28 cellular contexts compared by ENCODE assay signal in genomic region chr3:66200786-66201185, GRCh38.
"Had no signal": no experiment of that assay in that cellular context is flagged by ENCODE, and none has a peak within 500 bp of the region (broad histone marks: within the 10 kb centered on the region; RNA-seq: fewer than 3 reads in every experiment).

No MANE protein-coding gene starts in this region.

- H3K4me1 ChIP-seq: left lung, lower lobe of right lung, prostate gland, suprapubic skin, tibial artery, upper lobe of right lung had no signal

- DNase-seq: hypothalamus; immature natural killer cell; kidney; left colon; left lung; lower lobe of right lung; midbrain; naive thymus-derived CD4-positive, alpha-beta T cell; ovary; posterior cingulate gyrus; retina; right cardiac atrium; stimulated activated CD4-positive, alpha-beta T cell treated with anti-CD3 and anti-CD28 coated beads, Interleukin-12 subunit alpha, Interleukin-12 subunit beta, amount 100 ng/mL, for 4 hours; stimulated activated CD4-positive, alpha-beta T cell treated with anti-CD3 and anti-CD28 coated beads, Interleukin-15, amount 100 ng/mL, for 24 hours; stimulated activated CD4-positive, alpha-beta T cell treated with anti-CD3 and anti-CD28 coated beads, Interleukin-2, amount 100 ng/mL, for 24 hours; stimulated activated CD4-positive, alpha-beta T cell treated with anti-CD3 and anti-CD28 coated beads, Interleukin-4, amount 100 ng/mL, for 1 hour; stimulated activated naive B cell treated with anti-CD40 and anti-IgM and Interleukin-4, amounts not matched to agents 10 μg/mL and 1 μg/mL and 100 μg/mL, for 72 hours; stimulated activated naive CD8-positive, alpha-beta T cell treated with anti-CD3 and anti-CD28 coated beads, Interleukin-15, Interleukin-2, amounts not matched to agents 100 U/mL and 50 U/mL, for 24 hours; tibial artery; trophoblast cell; upper lobe of right lung had no signal

- H3K9me3 ChIP-seq: left lung, lower lobe of right lung, mucosa of descending colon, ovary, prostate gland, suprapubic skin, thoracic aorta, tibial artery, upper lobe of right lung had no signal

- H3K4me1 Mint-ChIP-seq: memory B cell; stimulated activated naive B cell treated with anti-CD40 and anti-IgM and Interleukin-4, amounts not matched to agents 10 μg/mL and 1 μg/mL and 100 μg/mL, for 72 hours had no signal

- H3K4me3 ChIP-seq: left lung, lower lobe of right lung, mucosa of descending colon, ovary, prostate gland, skin epidermis, suprapubic skin, thoracic aorta, tibial artery, upper lobe of right lung had no signal

- H3K27ac Mint-ChIP-seq: immature natural killer cell; memory B cell; naive thymus-derived CD4-positive, alpha-beta T cell; natural killer cell treated with Interleukin-12 subunit alpha and Interleukin-12 subunit beta and Interleukin-15 and Interleukin-18, amount 100 ng/mL, for 72 hours; stimulated activated naive B cell treated with anti-CD40 and anti-IgM and Interleukin-4, amounts not matched to agents 10 μg/mL and 1 μg/mL and 100 μg/mL, for 72 hours had no signal

- H3K36me3 ChIP-seq: left lung, lower lobe of right lung, ovary, prostate gland, suprapubic skin, thoracic aorta, tibial artery, upper lobe of right lung had no signal

- H3K27ac ChIP-seq: left lung, lower lobe of right lung, ovary, prostate gland, skin epidermis, suprapubic skin, thoracic aorta, tibial artery, upper lobe of right lung had no signal

- H3K27me3 ChIP-seq: ovary, suprapubic skin, tibial artery had no signal

- H3K4me3 Mint-ChIP-seq: immature natural killer cell; memory B cell; naive thymus-derived CD4-positive, alpha-beta T cell; natural killer cell treated with Interleukin-12 subunit alpha and Interleukin-12 subunit beta and Interleukin-15 and Interleukin-18, amount 100 ng/mL, for 72 hours; stimulated activated naive B cell treated with anti-CD40 and anti-IgM and Interleukin-4, amounts not matched to agents 10 μg/mL and 1 μg/mL and 100 μg/mL, for 72 hours had no signal

- H3K36me3 Mint-ChIP-seq: immature natural killer cell; memory B cell; naive thymus-derived CD4-positive, alpha-beta T cell; natural killer cell treated with Interleukin-12 subunit alpha and Interleukin-12 subunit beta and Interleukin-15 and Interleukin-18, amount 100 ng/mL, for 72 hours; stimulated activated naive B cell treated with anti-CD40 and anti-IgM and Interleukin-4, amounts not matched to agents 10 μg/mL and 1 μg/mL and 100 μg/mL, for 72 hours had no signal

- H3K9me3 Mint-ChIP-seq: immature natural killer cell; memory B cell; natural killer cell treated with Interleukin-12 subunit alpha and Interleukin-12 subunit beta and Interleukin-15 and Interleukin-18, amount 100 ng/mL, for 72 hours; stimulated activated naive B cell treated with anti-CD40 and anti-IgM and Interleukin-4, amounts not matched to agents 10 μg/mL and 1 μg/mL and 100 μg/mL, for 72 hours had no signal
